In genomic region chr2:71793965-71794364, GRCh38 we compare ENCODE assay signal across 24 cellular contexts.
"Had no signal": no experiment of that assay in that cellular context is flagged by ENCODE, and none has a peak within 500 bp of the region (broad histone marks: within the 10 kb centered on the region; RNA-seq: fewer than 3 reads in every experiment).

No MANE protein-coding gene starts in this region.

- H3K4me1 ChIP-seq: psoas muscle had no signal

- H3K27me3 ChIP-seq: ovary, tibial artery had no signal

- H3K4me3 ChIP-seq: mucosa of descending colon, ovary, psoas muscle, tibial artery had no signal

- H3K27ac ChIP-seq: ovary, psoas muscle, tibial artery, WERI-Rb-1 had no signal

- DNase-seq: activated CD4-positive, alpha-beta T cell treated with anti-CD3 and anti-CD28 coated beads for 1 hour; activated CD4-positive, alpha-beta T cell treated with anti-CD3 and anti-CD28 coated beads, Interleukin-2, amount 50 U/mL, for 4 hours; activated CD8-positive, alpha-beta memory T cell treated with anti-CD3 and anti-CD28 coated beads for 24 hours; activated CD8-positive, alpha-beta memory T cell treated with anti-CD3 and anti-CD28 coated beads, Interleukin-2, amount 50 U/mL, for 4 hours; activated naive CD4-positive, alpha-beta T cell treated with anti-CD3 and anti-CD28 coated beads, Interleukin-2, amount 10 ng/mL, durations not matched to agents 7 days and 5 days; activated T-cell treated with anti-CD3 and anti-CD28 coated beads, Interleukin-2, amount 50 U/mL, for 24 hours; amygdala; dermis blood vessel endothelial cell; effector memory CD4-positive, alpha-beta T cell; glutamatergic neuron; hippocampal formation; left ventricle myocardium superior; mucosa of descending colon; naive B cell; ovary; psoas muscle; right cardiac atrium; stimulated activated CD4-positive, alpha-beta T cell treated with anti-CD3 and anti-CD28 coated beads, Interleukin-1b, Interleukin-23, amount 100 ng/mL, for 48 hours; substantia nigra; WERI-Rb-1 had no signal

- H3K27ac Mint-ChIP-seq: activated naive CD4-positive, alpha-beta T cell treated with anti-CD3 and anti-CD28 coated beads, Interleukin-2, amount 10 ng/mL, durations not matched to agents 7 days and 5 days; activated T-cell treated with anti-CD3 and anti-CD28 coated beads, Interleukin-2, amount 50 U/mL, for 24 hours; activated T-helper 2 cell treated with anti-CD3 and anti-CD28 coated beads, Interferon-gamma antibody, Interleukin-2, Interleukin-4, amounts not matched to agents 10 μg/mL and 5 μg/mL and 100 μg/mL, durations not matched to agents 14 hours and 24 hours and 36 hours; naive B cell; stimulated activated naive CD8-positive, alpha-beta T cell treated with anti-CD3 and anti-CD28 coated beads, Interleukin-15, Interleukin-2, amounts not matched to agents 100 ng/mL and 50 ng/mL, for 24 hours had no signal

- H3K36me3 Mint-ChIP-seq: activated naive CD4-positive, alpha-beta T cell treated with anti-CD3 and anti-CD28 coated beads, Interleukin-2, amount 10 ng/mL, durations not matched to agents 7 days and 5 days; naive B cell had no signal

- H3K9me3 ChIP-seq: mucosa of descending colon, ovary, psoas muscle, tibial artery had no signal

- H3K27me3 Mint-ChIP-seq: activated naive CD4-positive, alpha-beta T cell treated with anti-CD3 and anti-CD28 coated beads, Interleukin-2, amount 10 ng/mL, durations not matched to agents 7 days and 5 days; activated T-cell treated with anti-CD3 and anti-CD28 coated beads, Interleukin-2, amount 50 U/mL, for 24 hours; stimulated activated naive CD8-positive, alpha-beta T cell treated with anti-CD3 and anti-CD28 coated beads, Interleukin-15, Interleukin-2, amounts not matched to agents 100 ng/mL and 50 ng/mL, for 24 hours had no signal

- H3K4me1 Mint-ChIP-seq: activated naive CD4-positive, alpha-beta T cell treated with anti-CD3 and anti-CD28 coated beads, Interleukin-2, amount 10 ng/mL, durations not matched to agents 7 days and 5 days; naive B cell had no signal

- H3K9me3 Mint-ChIP-seq: activated naive CD4-positive, alpha-beta T cell treated with anti-CD3 and anti-CD28 coated beads, Interleukin-2, amount 10 ng/mL, durations not matched to agents 7 days and 5 days; activated T-cell treated with anti-CD3 and anti-CD28 coated beads, Interleukin-2, amount 50 U/mL, for 24 hours; activated T-helper 2 cell treated with anti-CD3 and anti-CD28 coated beads, Interferon-gamma antibody, Interleukin-2, Interleukin-4, amounts not matched to agents 10 μg/mL and 5 μg/mL and 100 μg/mL, durations not matched to agents 14 hours and 24 hours and 36 hours; naive B cell; stimulated activated naive CD8-positive, alpha-beta T cell treated with anti-CD3 and anti-CD28 coated beads, Interleukin-15, Interleukin-2, amounts not matched to agents 100 ng/mL and 50 ng/mL, for 24 hours had no signal

- ATAC-seq: left ventricle myocardium superior, mucosa of descending colon, psoas muscle, SK-N-SH treated with all-trans-retinoic acid at 6 μM for 48 hours had no signal

- H3K36me3 ChIP-seq: ovary, tibial artery, WERI-Rb-1 had no signal

- H3K4me3 Mint-ChIP-seq: activated naive CD4-positive, alpha-beta T cell treated with anti-CD3 and anti-CD28 coated beads, Interleukin-2, amount 10 ng/mL, durations not matched to agents 7 days and 5 days; activated T-cell treated with anti-CD3 and anti-CD28 coated beads, Interleukin-2, amount 50 U/mL, for 24 hours; naive B cell; stimulated activated naive CD8-positive, alpha-beta T cell treated with anti-CD3 and anti-CD28 coated beads, Interleukin-15, Interleukin-2, amounts not matched to agents 100 ng/mL and 50 ng/mL, for 24 hours had no signal
